In genomic region chr17:71553381-71553780, GRCh38 we compare ENCODE assay signal across 27 cellular contexts.
DNase-seq lines count a peak whose midpoint lies in the region; ATAC-seq, FAIRE-seq and TF ChIP-seq lines count a peak whose summit lies in the region.
"Had no signal": no experiment of that assay in that cellular context is flagged by ENCODE, and none has a peak within 500 bp of the region (broad histone marks: within the 10 kb centered on the region; RNA-seq: fewer than 3 reads in every experiment).

No MANE protein-coding gene starts in this region.

- H3K4me1 ChIP-seq in MM.1S (ENCODE audit: low read length) (no peaks in the 10 kb centered on the region), pancreas (no peaks in the 10 kb centered on the region)
- H3K4me1 ChIP-seq: BE2C had no signal

- no peak overlapping the region for H2AFZ ChIP-seq in MM.1S (ENCODE audit: low read length)

- H3K27me3 Mint-ChIP-seq in chondrocyte (ENCODE audit: low read depth): no peaks in the 10 kb centered on the region
- H3K27me3 Mint-ChIP-seq: CD4-positive, CD25-positive, alpha-beta regulatory T cell; CD8-positive, alpha-beta memory T cell had no signal

- H3K27ac ChIP-seq in MM.1S (ENCODE audit: low read length) (no peak overlapping the region), pancreas (no peak overlapping the region)
- H3K27ac ChIP-seq: BLaER1 had no signal

- peak overlapping the region; percentile 7 for H3K27ac Mint-ChIP-seq in chondrocyte (ENCODE audit: unreplicated experiment)
- H3K27ac Mint-ChIP-seq: CD14-positive monocyte; CD4-positive, CD25-positive, alpha-beta regulatory T cell; CD8-positive, alpha-beta memory T cell had no signal

- peak overlapping the region; percentile 9; the same call in 1 of the 2 replicates for H3K4me2 ChIP-seq in MM.1S (ENCODE audit: low read depth, low read length)
- H3K4me2 ChIP-seq: BLaER1 had no signal

- no peak overlapping the region for H3K9ac ChIP-seq in MM.1S (ENCODE audit: low read length)
- H3K9ac ChIP-seq: BLaER1 had no signal

- no peaks in the 10 kb centered on the region for H3K9me2 ChIP-seq in MM.1S (replicated peaks; ENCODE audit: insufficient read depth, low read length)

- no peaks in the 10 kb centered on the region for H3F3A ChIP-seq in MM.1S (ENCODE audit: insufficient read depth, low read length)

- H3K4me3 Mint-ChIP-seq in chondrocyte (ENCODE audit: unreplicated experiment): no peak overlapping the region
- H3K4me3 Mint-ChIP-seq: CD14-positive monocyte; CD4-positive, alpha-beta memory T cell; CD4-positive, CD25-positive, alpha-beta regulatory T cell; CD8-positive, alpha-beta memory T cell had no signal

- no peaks in the 10 kb centered on the region for H3K9me3 Mint-ChIP-seq in chondrocyte (ENCODE audit: low read depth)

- no peaks in the 10 kb centered on the region for H3K27me3 ChIP-seq in MM.1S (replicated peaks; ENCODE audit: insufficient read depth, low read length)
- H3K27me3 ChIP-seq in pancreas: no peaks in the 10 kb centered on the region
- H3K27me3 ChIP-seq: BE2C, BLaER1 had no signal

- H3K4me3 ChIP-seq in MM.1S (ENCODE audit: low read length) (no peak overlapping the region), pancreas (no peak overlapping the region)
- H3K4me3 ChIP-seq: BLaER1 had no signal

- ATAC-seq in pancreas: no peak

- TF ChIP-seq CTCF in MM.1S (IDR thresholded peaks at IDR 0.05; ENCODE audit: low read length) (no peak), chondrocyte (IDR thresholded peaks at IDR 0.05) (no peak), pancreas (IDR thresholded peaks at IDR 0.05) (no peak)

- peak; percentile 11 for DNase-seq in MM.1S
- DNase-seq in RPMI8226: peak; percentile 25
- DNase-seq in chondrocyte (ENCODE audit: low spot score): no peak
- no peak for DNase-seq in H4 (ENCODE audit: low spot score)
- no peak for DNase-seq in medulla oblongata (ENCODE audit: extremely low spot score)
- DNase-seq in pancreas: no peak
- no peak for DNase-seq in NCI-H1105 (lab: John Stamatoyannopoulos, UW)
- DNase-seq: 8988T; ACHN; BE2C; C1 segment of cervical spinal cord; CD4-positive, alpha-beta memory T cell; CD4-positive, CD25-positive, alpha-beta regulatory T cell; CD8-positive, alpha-beta memory T cell; COR-L47; DMS 273 treated with DMSO at 0.1 percent for 48 hours; DMS153; DMS53; DMS79; DND-41; EL; GDM1 had no signal

- no peak for FAIRE-seq in pancreas (lab: Jason Lieb, UNC)
- FAIRE-seq: A204.1, GM12892, GM18507 had no signal

- no peaks in the 10 kb centered on the region for H3K36me3 Mint-ChIP-seq in chondrocyte (ENCODE audit: low read depth)
- H3K36me3 Mint-ChIP-seq: CD14-positive monocyte; CD4-positive, alpha-beta memory T cell; CD4-positive, CD25-positive, alpha-beta regulatory T cell; CD8-positive, alpha-beta memory T cell had no signal

- no peaks in the 10 kb centered on the region for H3K36me3 ChIP-seq in MM.1S (replicated peaks; ENCODE audit: insufficient read depth, low read length)
- H3K36me3 ChIP-seq in pancreas: no peaks in the 10 kb centered on the region
- H3K36me3 ChIP-seq: BE2C, BLaER1 had no signal

- peaks cover 10% of the 10 kb centered on the region for H3K4me1 Mint-ChIP-seq in chondrocyte (ENCODE audit: low read depth)
- H3K4me1 Mint-ChIP-seq: CD14-positive monocyte; CD4-positive, alpha-beta memory T cell; CD4-positive, CD25-positive, alpha-beta regulatory T cell; CD8-positive, alpha-beta memory T cell had no signal

- H3K9me3 ChIP-seq in MM.1S (replicated peaks; ENCODE audit: insufficient read depth, low read length) (no peaks in the 10 kb centered on the region), pancreas (no peaks in the 10 kb centered on the region)
- H3K9me3 ChIP-seq: BE2C, BLaER1 had no signal

- no peaks in the 10 kb centered on the region for H4K20me1 ChIP-seq in MM.1S (ENCODE audit: insufficient read depth, low read length)
- H4K20me1 ChIP-seq: BLaER1 had no signal

- WGBS in pancreas, 2 donors: 60 to 69% methylated on average over 5 of the region's 5 CpGs

- intact Hi-C loops in pancreas (cut with DNase I): no loop called here

- no peaks in the 10 kb centered on the region for H3K79me2 ChIP-seq in MM.1S (ENCODE audit: low read length)

Comparison
In these comparisons a context has a peak if more than half of its experiments do, and no peak if none do; other contexts are left out.
1. DNase-seq: peak in MM.1S (single experiment) and RPMI8226 (single experiment); none in chondrocyte (single experiment), H4 (single experiment), medulla oblongata (single experiment), pancreas (0 of 6) and NCI-H1105 (single experiment).